1 cellular context compared by ENCODE assay signal in genomic region chr19:49642488-49643035, GRCh38.
TF ChIP-seq lines count a peak whose summit lies in the region.

No MANE protein-coding gene starts in this region.

TF ChIP-seq in SK-N-SH treated with all-trans-retinoic acid at 6 μM for 48 hours, 23 proteins besides CTCF, POLR2A, EP300 and RAD21 (continued from another document):
- TF ChIP-seq POU6F1 (CRISPR knock-in tag; IDR thresholded peaks at IDR 0.05; ENCODE audit: borderline replicate concordance, low read depth) (no peak), PATZ1 (CRISPR knock-in tag; IDR thresholded peaks at IDR 0.05; ENCODE audit: borderline replicate concordance) (no peak), GLIS3 (CRISPR knock-in tag; IDR thresholded peaks at IDR 0.05) (no peak)
